In genomic region chr2:188631037-188631794, GRCh38 we compare ENCODE assay signal across 17 cellular contexts.
A peak's percentile ranks its signal among the peaks of the same experiment; 100 is the strongest.
DNase-seq lines count a peak whose midpoint lies in the region; FAIRE-seq and TF ChIP-seq lines count a peak whose summit lies in the region.
"Had no signal": no experiment of that assay in that cellular context is flagged by ENCODE, and none has a peak within 500 bp of the region (broad histone marks: within the 10 kb centered on the region; RNA-seq: fewer than 3 reads in every experiment).

No MANE protein-coding gene starts in this region.

- POLR2A ChIA-PET in H1 (lab: Charles Lee; ENCODE audit: partially characterized antibody): interaction anchor here (0.5 kb wide), 1 partner anchor 92 kb away, joined by 3 read pairs; no protein-coding TSS in a partner anchor
- POLR2A ChIA-PET in activated CD4-positive, alpha-beta memory T cell treated with anti-CD3 and anti-CD28 coated beads, Interleukin-2, amount 10 ng/mL, durations not matched to agents 7 days and 5 days (lab: Charles Lee): no interaction called here
- POLR2A ChIA-PET in CD8-positive, alpha-beta memory T cell (lab: Charles Lee): no interaction called here

- H3K23me2 ChIP-seq in H1 (ENCODE audit: low read depth, low read length): no peaks in the 10 kb centered on the region

- in situ Hi-C loops in GM23248 (cut with MboI): no loop called here

- peaks cover 20% of the 10 kb centered on the region for H3K4me1 ChIP-seq in GM23248 (ENCODE audit: insufficient read depth)
- no peaks in the 10 kb centered on the region for H3K4me1 ChIP-seq in H1 (replicated peaks in 1 of 4; ENCODE audit: control insufficient read depth in 3 of 4, insufficient read depth in 4 of 4, low read length in 3 of 4)
- H3K4me1 ChIP-seq in CD8-positive, alpha-beta memory T cell (ENCODE audit: insufficient read depth, low read length): no peaks in the 10 kb centered on the region
- peaks cover 22% of the 10 kb centered on the region for H3K4me1 ChIP-seq in suprapubic skin

- no peak overlapping the region for H3K4ac ChIP-seq in H1 (replicated peaks; ENCODE audit: insufficient read length, low read depth, low read length)

- no peaks in the 10 kb centered on the region for H3K9me2 ChIP-seq in GM23248 (ENCODE audit: insufficient read depth)

- H3K4me3 ChIP-seq in GM23248 (no peak overlapping the region), H1 (ENCODE audit: extremely low read depth in 1 of 4, insufficient read depth in 2 of 4, low read depth in 3 of 4, low read length in 4 of 4) (no peak overlapping the region), suprapubic skin (no peak overlapping the region)
- no peak overlapping the region for H3K4me3 ChIP-seq in CD8-positive, alpha-beta memory T cell (ENCODE audit: low read length)
- H3K4me3 ChIP-seq: A549; BLaER1 treated with 17β-estradiol and CSF1 and Interleukin-3, amounts not matched to agents 10 nM and 100 nM; GM12878; SJCRH30 had no signal

- TF ChIP-seq EP300 in H1 (IDR thresholded peaks at IDR 0.05; ENCODE audit: borderline replicate concordance in 1 of 2, low read depth in 2 of 2, low read length in 2 of 2) (no peak), suprapubic skin (IDR thresholded peaks at IDR 0.05) (no peak)

- H2BK20ac ChIP-seq in H1 (ENCODE audit: low read length): no peak overlapping the region

- H3K4me2 ChIP-seq in GM23248 (ENCODE audit: unreplicated experiment) (no peak overlapping the region), H1 (ENCODE audit: insufficient read depth in 1 of 2, low read depth in 2 of 2, low read length in 2 of 2) (no peak overlapping the region)

- no peak overlapping the region for H3K18ac ChIP-seq in H1 (ENCODE audit: extremely low read depth, low read length)

- H2BK15ac ChIP-seq in H1 (ENCODE audit: low read length): no peak overlapping the region

- CTCF ChIA-PET in H1 (lab: Charles Lee; ENCODE audit: partially characterized antibody): interaction anchor here (0.6 kb wide), 1 partner anchor 423 kb away, joined by 3 read pairs; no protein-coding TSS in a partner anchor
- CTCF ChIA-PET in activated CD4-positive, alpha-beta memory T cell treated with anti-CD3 and anti-CD28 coated beads, Interleukin-2, amount 10 ng/mL, durations not matched to agents 7 days and 5 days (lab: Charles Lee): no interaction called here
- CTCF ChIA-PET in CD8-positive, alpha-beta memory T cell (lab: Charles Lee): no interaction called here

- no peak overlapping the region for H2AK5ac ChIP-seq in H1 (ENCODE audit: low read depth, low read length)

- no peaks in the 10 kb centered on the region for H3K27me3 ChIP-seq in GM23248 (replicated peaks; ENCODE audit: insufficient read depth)
- no peaks in the 10 kb centered on the region for H3K27me3 ChIP-seq in H1 (replicated peaks in 1 of 4; ENCODE audit: control insufficient read depth in 3 of 4, extremely low read depth in 1 of 4, insufficient read depth in 3 of 4, low read length in 3 of 4)
- no peaks in the 10 kb centered on the region for H3K27me3 ChIP-seq in CD8-positive, alpha-beta memory T cell (ENCODE audit: insufficient read depth, low read length, poor library complexity, severe bottlenecking)
- no peaks in the 10 kb centered on the region for H3K27me3 ChIP-seq in suprapubic skin
- H3K27me3 ChIP-seq: BLaER1 treated with 17β-estradiol and CSF1 and Interleukin-3, amounts not matched to agents 10 nM and 100 nM; SJCRH30 had no signal

- H3K36me3 ChIP-seq in GM23248 (ENCODE audit: low read depth) (no peaks in the 10 kb centered on the region), H1 (ENCODE audit: control insufficient read depth in 2 of 4, insufficient read depth in 4 of 4, low read length in 3 of 4) (no peaks in the 10 kb centered on the region), suprapubic skin (no peaks in the 10 kb centered on the region)
- no peaks in the 10 kb centered on the region for H3K36me3 ChIP-seq in CD8-positive, alpha-beta memory T cell (ENCODE audit: insufficient read depth, low read length)
- H3K36me3 ChIP-seq: BLaER1 treated with 17β-estradiol and CSF1 and Interleukin-3, amounts not matched to agents 10 nM and 100 nM; SJCRH30 had no signal

- H3K36me3 Mint-ChIP-seq in osteocyte (ENCODE audit: unreplicated experiment): no peaks in the 10 kb centered on the region
- H3K36me3 Mint-ChIP-seq in activated CD4-positive, alpha-beta memory T cell treated with anti-CD3 and anti-CD28 coated beads, Interleukin-2, amount 10 ng/mL, durations not matched to agents 7 days and 5 days (ENCODE audit: low read depth): no peaks in the 10 kb centered on the region
- H3K36me3 Mint-ChIP-seq in CD8-positive, alpha-beta memory T cell: no peaks in the 10 kb centered on the region

- H4K91ac ChIP-seq in H1 (replicated peaks; ENCODE audit: insufficient read length, low read length): no peak overlapping the region

- TF ChIP-seq RAD21 in H1 (IDR thresholded peaks at IDR 0.05 in 1 of 2, conservative IDR thresholded peaks at IDR 0.05 in 1 of 2; ENCODE audit: low read depth in 2 of 2, low read length in 2 of 2): no peak

- no peak overlapping the region for H3K56ac ChIP-seq in H1 (replicated peaks; ENCODE audit: insufficient read length, low read depth, low read length)

- H3K9me3 ChIP-seq in GM23248 (ENCODE audit: low read depth) (no peaks in the 10 kb centered on the region), H1 (ENCODE audit: insufficient read depth in 2 of 2, low read depth in 1 of 2, low read length in 1 of 2) (no peaks in the 10 kb centered on the region), suprapubic skin (no peaks in the 10 kb centered on the region)
- H3K9me3 ChIP-seq in CD8-positive, alpha-beta memory T cell (ENCODE audit: low read length): no peaks in the 10 kb centered on the region
- H3K9me3 ChIP-seq: A549; BLaER1 treated with 17β-estradiol and CSF1 and Interleukin-3, amounts not matched to agents 10 nM and 100 nM; SJCRH30 had no signal

- peaks cover 22% of the 10 kb centered on the region for H3F3A ChIP-seq in GM23248 (ENCODE audit: insufficient read depth)

- H4K20me1 ChIP-seq in GM23248 (ENCODE audit: insufficient read depth) (no peaks in the 10 kb centered on the region), H1 (replicated peaks in 1 of 2; ENCODE audit: control insufficient read depth in 1 of 2, insufficient read depth in 2 of 2, low read length in 2 of 2) (no peaks in the 10 kb centered on the region)
- H4K20me1 ChIP-seq: BLaER1 treated with 17β-estradiol and CSF1 and Interleukin-3, amounts not matched to agents 10 nM and 100 nM had no signal

- no peak overlapping the region for H2BK120ac ChIP-seq in H1 (replicated peaks; ENCODE audit: low read depth, low read length)

- no peak overlapping the region for H4K5ac ChIP-seq in H1 (ENCODE audit: insufficient read length, low read depth, low read length)

- H3K27ac ChIP-seq in GM23248 (no peak overlapping the region), H1 (ENCODE audit: low read depth, low read length) (no peak overlapping the region), suprapubic skin (no peak overlapping the region)
- no peak overlapping the region for H3K27ac ChIP-seq in CD8-positive, alpha-beta memory T cell (ENCODE audit: low read depth, low read length)
- H3K27ac ChIP-seq: BLaER1 treated with 17β-estradiol and CSF1 and Interleukin-3, amounts not matched to agents 10 nM and 100 nM; RWPE1; SJCRH30 had no signal

- 85% methylated on average over 9 of the region's 9 CpGs for WGBS in GM23248 (ENCODE audit: low coverage in 1 of 2, low lambda C conversion rate in 2 of 2, missing lambda C conversion rate in 2 of 2), 2 experiments
- WGBS in H1 (ENCODE audit: extremely low coverage in 1 of 2, insufficient coverage in 1 of 2, insufficient read length in 1 of 2, insufficient replicate concordance in 2 of 2, low coverage in 1 of 2, low lambda C conversion rate in 2 of 2, missing lambda C conversion rate in 1 of 2), 2 experiments: 80% methylated on average over 9 of the region's 9 CpGs; no CpG with 5 or more reads in 1 of the 2 experiments
- WGBS in suprapubic skin: 87% methylated on average over 8 of the region's 9 CpGs

- H3K79me2 ChIP-seq in GM23248 (ENCODE audit: insufficient read depth) (no peaks in the 10 kb centered on the region), H1 (ENCODE audit: control insufficient read depth in 1 of 2, insufficient read depth in 2 of 2, low read length in 2 of 2) (no peaks in the 10 kb centered on the region)

- H2BK5ac ChIP-seq in H1 (ENCODE audit: low read depth, low read length): no peak overlapping the region

- H2AFZ ChIP-seq in GM23248 (0 out of 2 replicates have a peak overlapping the region, but pooled peaks have one; percentile 38), H1 (ENCODE audit: low read length) (0 out of 2 replicates have a peak overlapping the region, but pooled peaks have one; percentile 49)

- H3K4me1 Mint-ChIP-seq in osteocyte (ENCODE audit: unreplicated experiment): peaks cover 53% of the 10 kb centered on the region
- no peaks in the 10 kb centered on the region for H3K4me1 Mint-ChIP-seq in activated CD4-positive, alpha-beta memory T cell treated with anti-CD3 and anti-CD28 coated beads, Interleukin-2, amount 10 ng/mL, durations not matched to agents 7 days and 5 days
- no peaks in the 10 kb centered on the region for H3K4me1 Mint-ChIP-seq in CD8-positive, alpha-beta memory T cell

- no peak overlapping the region for H2BK12ac ChIP-seq in H1 (ENCODE audit: low read depth, low read length)

- H3K79me1 ChIP-seq in H1 (ENCODE audit: low read depth, low read length): no peaks in the 10 kb centered on the region

- H3K14ac ChIP-seq in H1 (ENCODE audit: insufficient read length): no peak overlapping the region

- H3K9me3 Mint-ChIP-seq in osteocyte (ENCODE audit: unreplicated experiment): no peaks in the 10 kb centered on the region
- H3K9me3 Mint-ChIP-seq in activated CD4-positive, alpha-beta memory T cell treated with anti-CD3 and anti-CD28 coated beads, Interleukin-2, amount 10 ng/mL, durations not matched to agents 7 days and 5 days: no peaks in the 10 kb centered on the region
- peaks cover 0 to 2% (median 0%) of the 10 kb centered on the region in 5 donors for H3K9me3 Mint-ChIP-seq in CD8-positive, alpha-beta memory T cell

- TF ChIP-seq POLR2A in H1 (IDR thresholded peaks at IDR 0.05; ENCODE audit: control extremely low read depth in 1 of 2, low read depth in 2 of 2, low read length in 2 of 2) (no peak), suprapubic skin (IDR thresholded peaks at IDR 0.05) (no peak)

- H3K27ac Mint-ChIP-seq in osteocyte (ENCODE audit: unreplicated experiment): peak overlapping the region; percentile 97
- H3K27ac Mint-ChIP-seq in activated CD4-positive, alpha-beta memory T cell treated with anti-CD3 and anti-CD28 coated beads, Interleukin-2, amount 10 ng/mL, durations not matched to agents 7 days and 5 days: no peak overlapping the region
- no peak overlapping the region for H3K27ac Mint-ChIP-seq in CD8-positive, alpha-beta memory T cell

- H3K23ac ChIP-seq in H1 (ENCODE audit: insufficient read length): no peak overlapping the region

- H4K8ac ChIP-seq in H1 (ENCODE audit: extremely low read depth, insufficient read depth, low read length): no peak overlapping the region

- no peak overlapping the region for H3K4me3 Mint-ChIP-seq in osteocyte (ENCODE audit: unreplicated experiment)
- H3K4me3 Mint-ChIP-seq in activated CD4-positive, alpha-beta memory T cell treated with anti-CD3 and anti-CD28 coated beads, Interleukin-2, amount 10 ng/mL, durations not matched to agents 7 days and 5 days: no peak overlapping the region
- H3K4me3 Mint-ChIP-seq in CD8-positive, alpha-beta memory T cell: no peak overlapping the region

- H3K9ac ChIP-seq in GM23248 (no peak overlapping the region), H1 (replicated peaks in 1 of 4; ENCODE audit: extremely low read depth in 1 of 4, low read depth in 3 of 4, low read length in 3 of 4) (no peak overlapping the region)
- H3K9ac ChIP-seq: BLaER1 treated with 17β-estradiol and CSF1 and Interleukin-3, amounts not matched to agents 10 nM and 100 nM had no signal

- DNase-seq in GM23248 (no peak), RPMI7951 (ENCODE audit: low read depth) (peak; percentile 22), H1 (ENCODE audit: low read depth in 1 of 2, low spot score in 2 of 2) (no peak), osteocyte (ENCODE audit: extremely low spot score, unreplicated experiment) (no peak), suprapubic skin (ENCODE audit: low spot score in 2 of 2) (no peak)
- DNase-seq in activated CD4-positive, alpha-beta memory T cell treated with anti-CD3 and anti-CD28 coated beads, Interleukin-2, amount 10 ng/mL, durations not matched to agents 7 days and 5 days: no peak
- DNase-seq in CD8-positive, alpha-beta memory T cell: no peak
- no peak for DNase-seq in stimulated activated CD4-positive, alpha-beta T cell treated with anti-CD3 and anti-CD28 coated beads, Interleukin-2, amount 100 ng/mL, for 48 hours
- DNase-seq: DND-41, NCI-H187, NCI-H774, SJCRH30 had no signal

- no peak for TF ChIP-seq CTCF in H1 (IDR thresholded peaks at IDR 0.05; ENCODE audit: control extremely low read depth in 1 of 3, insufficient read depth in 1 of 3, low read depth in 1 of 3, low read length in 3 of 3)
- TF ChIP-seq CTCF in osteocyte (IDR thresholded peaks at IDR 0.05): no peak
- TF ChIP-seq CTCF in suprapubic skin (IDR thresholded peaks at IDR 0.05): no peak

- FAIRE-seq in H1 (lab: Jason Lieb, UNC): no peak
- FAIRE-seq: A549, G401.6, GM12878 had no signal

- H3K27me3 Mint-ChIP-seq in osteocyte (ENCODE audit: unreplicated experiment): no peaks in the 10 kb centered on the region
- no peaks in the 10 kb centered on the region for H3K27me3 Mint-ChIP-seq in activated CD4-positive, alpha-beta memory T cell treated with anti-CD3 and anti-CD28 coated beads, Interleukin-2, amount 10 ng/mL, durations not matched to agents 7 days and 5 days
- H3K27me3 Mint-ChIP-seq in CD8-positive, alpha-beta memory T cell: peaks cover 0 to 2% of the 10 kb centered on the region in 2 donors
